23 cellular contexts compared by ENCODE assay signal in the genomic region with DNA sequence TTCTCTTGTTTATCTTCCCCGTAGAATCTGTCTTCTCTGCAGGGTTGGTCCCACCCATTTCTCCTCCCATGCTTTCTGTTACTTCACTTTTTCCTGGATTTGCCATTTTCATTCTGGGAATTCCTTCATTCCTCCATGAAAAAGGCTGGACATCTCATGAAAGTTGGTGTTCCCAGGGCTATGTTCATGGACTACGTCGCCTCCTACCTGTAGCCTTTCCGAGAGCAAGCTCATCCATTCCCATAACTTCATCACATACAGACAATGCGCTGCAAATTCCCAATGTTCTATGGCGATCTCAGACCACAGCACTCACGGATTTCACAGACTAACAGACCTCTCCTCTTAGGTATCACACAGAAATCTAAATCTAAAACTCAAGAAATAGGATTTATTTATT.
"Had no signal": no experiment of that assay in that cellular context is flagged by ENCODE, and none has a peak within 500 bp of the region (broad histone marks: within the 10 kb centered on the region; RNA-seq: fewer than 3 reads in every experiment).

No MANE protein-coding gene starts in this region.

- H3K27ac Mint-ChIP-seq: activated CD8-positive, alpha-beta T cell treated with anti-CD3 and anti-CD28 coated beads, Interleukin-2, amount 10 ng/mL, durations not matched to agents 7 days and 5 days; activated naive CD8-positive, alpha-beta T cell treated with anti-CD3 and anti-CD28 coated beads, Interleukin-2, amount 50 U/mL, for 24 hours; activated T-helper 1 cell treated with anti-CD3 and anti-CD28 coated beads, Interleukin-12 subunit alpha, Interleukin-12 subunit beta, Interleukin-2, Interleukin-4 antibody, amounts not matched to agents 30 ng/mL and 10 ng/mL and 1 ng/mL, durations not matched to agents 14 hours and 24 hours and 36 hours; brain; dendritic cell treated with granulocyte-macrophage colony-stimulating factor and Interleukin-4, amounts not matched to agents 40 ng/mL and 50 ng/mL, for 4 days; natural killer cell; progenitor cell of endocrine pancreas; T-helper 17 cell had no signal

- H3K27me3 Mint-ChIP-seq: dendritic cell treated with granulocyte-macrophage colony-stimulating factor and Interleukin-4, amounts not matched to agents 40 ng/mL and 50 ng/mL, for 4 days had no signal

- H3K36me3 Mint-ChIP-seq: brain, natural killer cell had no signal

- H3K36me3 ChIP-seq: spleen, upper lobe of left lung had no signal

- H3K4me1 Mint-ChIP-seq: activated naive CD8-positive, alpha-beta T cell treated with anti-CD3 and anti-CD28 coated beads, Interleukin-2, amount 50 U/mL, for 24 hours; brain; natural killer cell had no signal

- DNase-seq: activated CD4-positive, alpha-beta T cell treated with anti-CD3 and anti-CD28 coated beads, Interleukin-2, amount 50 U/mL, for 1 hour; activated CD4-positive, CD25-positive, alpha-beta regulatory T cell treated with anti-CD3 and anti-CD28 coated beads, Interleukin-2, amount 50 U/mL, for 72 hours; activated CD8-positive, alpha-beta T cell treated with anti-CD3 and anti-CD28 coated beads, Interleukin-2, amount 10 ng/mL, durations not matched to agents 7 days and 5 days; activated gamma-delta T cell; activated naive CD4-positive, alpha-beta T cell treated with anti-CD3 and anti-CD28 coated beads, Interleukin-2, amount 50 U/mL, for 16 hours; activated naive CD8-positive, alpha-beta T cell treated with anti-CD3 and anti-CD28 coated beads, Interleukin-2, amount 50 U/mL, for 24 hours; effector CD4-positive, alpha-beta T cell; foreskin keratinocyte; left ventricle myocardium superior; mammary epithelial cell; midbrain; natural killer cell; retina; spleen; stimulated activated CD4-positive, alpha-beta T cell treated with anti-CD3 and anti-CD28 coated beads, Interleukin-4, amount 100 ng/mL, for 1 hour; stimulated activated naive CD4-positive, alpha-beta T cell; T-helper 17 cell; testis; upper lobe of left lung had no signal

- H3K4me1 ChIP-seq: foreskin keratinocyte, spleen, testis, upper lobe of left lung had no signal

- ATAC-seq: activated CD8-positive, alpha-beta T cell treated with anti-CD3 and anti-CD28 coated beads, Interleukin-2, amount 10 ng/mL, durations not matched to agents 7 days and 5 days; activated naive CD8-positive, alpha-beta T cell treated with anti-CD3 and anti-CD28 coated beads, Interleukin-2, amount 50 U/mL, for 24 hours; foreskin keratinocyte; left ventricle myocardium superior; natural killer cell; T-helper 17 cell had no signal

- H3K27me3 ChIP-seq: foreskin keratinocyte, testis, upper lobe of left lung had no signal

- H3K27ac ChIP-seq: foreskin keratinocyte, spleen, testis, upper lobe of left lung had no signal

- H3K4me3 Mint-ChIP-seq: activated CD8-positive, alpha-beta T cell treated with anti-CD3 and anti-CD28 coated beads, Interleukin-2, amount 10 ng/mL, durations not matched to agents 7 days and 5 days; activated naive CD8-positive, alpha-beta T cell treated with anti-CD3 and anti-CD28 coated beads, Interleukin-2, amount 50 U/mL, for 24 hours; activated T-helper 1 cell treated with anti-CD3 and anti-CD28 coated beads, Interleukin-12 subunit alpha, Interleukin-12 subunit beta, Interleukin-2, Interleukin-4 antibody, amounts not matched to agents 30 ng/mL and 10 ng/mL and 1 ng/mL, durations not matched to agents 14 hours and 24 hours and 36 hours; brain; dendritic cell treated with granulocyte-macrophage colony-stimulating factor and Interleukin-4, amounts not matched to agents 40 ng/mL and 50 ng/mL, for 4 days; natural killer cell; T-helper 17 cell had no signal

- H3K9me3 Mint-ChIP-seq: activated naive CD8-positive, alpha-beta T cell treated with anti-CD3 and anti-CD28 coated beads, Interleukin-2, amount 50 U/mL, for 24 hours; activated T-helper 1 cell treated with anti-CD3 and anti-CD28 coated beads, Interleukin-12 subunit alpha, Interleukin-12 subunit beta, Interleukin-2, Interleukin-4 antibody, amounts not matched to agents 30 ng/mL and 10 ng/mL and 1 ng/mL, durations not matched to agents 14 hours and 24 hours and 36 hours; dendritic cell treated with granulocyte-macrophage colony-stimulating factor and Interleukin-4, amounts not matched to agents 40 ng/mL and 50 ng/mL, for 4 days had no signal

- H3K4me3 ChIP-seq: spleen, testis, upper lobe of left lung had no signal
